Comparison of ENCODE assay signal across 23 cellular contexts in genomic region chr1:192763756-192764155, GRCh38. TPM values are rescaled to one million over a fixed set of nuclear protein-coding genes. Genes with fewer than 3 reads are reported as not detected.
A peak's percentile ranks its signal among the peaks of the same experiment; 100 is the strongest.
DNase-seq lines count a peak whose midpoint lies in the region; ATAC-seq, FAIRE-seq and TF ChIP-seq lines count a peak whose summit lies in the region.
"Had no signal": no experiment of that assay in that cellular context is flagged by ENCODE, and none has a peak within 500 bp of the region (broad histone marks: within the 10 kb centered on the region; RNA-seq: fewer than 3 reads in every experiment).

No MANE protein-coding gene starts in this region.

- H2BK5ac ChIP-seq in mesenchymal stem cell (ENCODE audit: low read depth, low read length, poor library complexity, severe bottlenecking): no peak overlapping the region

- no peak overlapping the region for H3K23ac ChIP-seq in mesenchymal stem cell (ENCODE audit: low read length in 2 of 2)

- no peak overlapping the region for H3K27ac Mint-ChIP-seq in osteocyte (ENCODE audit: unreplicated experiment)
- H3K27ac Mint-ChIP-seq: neural progenitor cell; T-helper 2 cell treated with Interferon-gamma antibody and Interleukin-4, amounts not matched to agents 5 μg/mL and 100 μg/mL, for 36 hours had no signal

- H3K4ac ChIP-seq in mesenchymal stem cell (ENCODE audit: low read depth in 1 of 2, low read length in 2 of 2): no peak overlapping the region

- no peaks in the 10 kb centered on the region for H3K27me3 ChIP-seq in AG04450 (ENCODE audit: control insufficient read depth, insufficient read depth, low read length)
- no peaks in the 10 kb centered on the region for H3K27me3 ChIP-seq in HCT116 (ENCODE audit: insufficient read depth, low read length)
- H3K27me3 ChIP-seq in mesenchymal stem cell (ENCODE audit: control insufficient read depth in 1 of 2, insufficient read depth in 1 of 2, low read length in 2 of 2): no peaks in the 10 kb centered on the region
- no peaks in the 10 kb centered on the region for H3K27me3 ChIP-seq in thyroid gland
- H3K27me3 ChIP-seq: gastroesophageal sphincter, neural progenitor cell, sigmoid colon had no signal

- H3K9me3 ChIP-seq in AG04450 (ENCODE audit: control insufficient read depth, insufficient read depth, low read length) (no peaks in the 10 kb centered on the region), HCT116 (ENCODE audit: control insufficient read depth in 1 of 2, insufficient read depth in 1 of 2, low read depth in 1 of 2, low read length in 2 of 2) (no peaks in the 10 kb centered on the region), mesenchymal stem cell (ENCODE audit: control insufficient read depth, low read length) (no peaks in the 10 kb centered on the region), thyroid gland (no peaks in the 10 kb centered on the region)
- H3K9me3 ChIP-seq: A549, Caco-2, gastroesophageal sphincter, sigmoid colon had no signal

- H3K4me3 ChIP-seq in AG04450 (ENCODE audit: low read depth, low read length): no peak overlapping the region
- H3K4me3 ChIP-seq in HCT116 (replicated peaks in 1 of 2; ENCODE audit: low read depth in 1 of 2, low read length in 2 of 2): no peak overlapping the region
- no peak overlapping the region for H3K4me3 ChIP-seq in cardiac fibroblast (replicated peaks in 1 of 2; ENCODE audit: low read depth in 2 of 2, low read length in 2 of 2)
- H3K4me3 ChIP-seq in mesenchymal stem cell (ENCODE audit: insufficient read depth in 1 of 2, low read depth in 1 of 2, low read length in 2 of 2): no peak overlapping the region
- H3K4me3 ChIP-seq in thyroid gland (replicated peaks in 1 of 3): no peak overlapping the region
- H3K4me3 ChIP-seq: A549, gastroesophageal sphincter, neural progenitor cell, sigmoid colon had no signal

- no peak overlapping the region for H3K18ac ChIP-seq in mesenchymal stem cell (ENCODE audit: low read depth in 1 of 2, low read length in 2 of 2)

- no peak overlapping the region for H2BK12ac ChIP-seq in mesenchymal stem cell (ENCODE audit: low read length in 2 of 2)

- H2AK5ac ChIP-seq in mesenchymal stem cell (ENCODE audit: low read length, severe bottlenecking): no peak overlapping the region

- H3K9ac ChIP-seq in HCT116 (ENCODE audit: low read length) (no peak overlapping the region), mesenchymal stem cell (ENCODE audit: low read length) (peak overlapping the region; percentile 32)
- H3K9ac ChIP-seq: neural progenitor cell had no signal

- intact Hi-C loops in HCT116 (cut with micrococcal nuclease) (no loop called here), thyroid gland (cut with DNase I) (no loop called here)

- H2BK120ac ChIP-seq in mesenchymal stem cell (ENCODE audit: low read depth, low read length): no peak overlapping the region

- FAIRE-seq in urothelium cell line (lab: Jason Lieb, UNC): no peak
- FAIRE-seq: A549, bronchial epithelial cell had no signal

- H3K4me1 ChIP-seq in HCT116 (ENCODE audit: control insufficient read depth in 1 of 2, insufficient read depth in 2 of 2, low read length in 2 of 2): peaks cover 0 to 24% of the 10 kb centered on the region in 2 experiments; a peak in 2 of 4 replicates
- no peaks in the 10 kb centered on the region for H3K4me1 ChIP-seq in mesenchymal stem cell (ENCODE audit: control insufficient read depth, insufficient read depth, low read depth, low read length)
- H3K4me1 ChIP-seq in thyroid gland: peaks cover 8 to 19% of the 10 kb centered on the region in 2 donors
- H3K4me1 ChIP-seq: Caco-2, neural progenitor cell had no signal

- H4K8ac ChIP-seq in mesenchymal stem cell (ENCODE audit: low read length): no peak overlapping the region

- no peak for TF ChIP-seq POLR2A in HCT116 (IDR thresholded peaks at IDR 0.05; ENCODE audit: borderline replicate concordance, extremely low read depth, insufficient read depth, insufficient read length)
- TF ChIP-seq POLR2A in thyroid gland (IDR thresholded peaks at IDR 0.05): no peak

- BruUV-seq in HCT116 (replicated peaks; lab: Mats Ljungman, UMichigan): no TSS peak

- CTCF ChIA-PET in AG04450 (lab: Charles Lee) (interaction anchor here (0.6 to 1.3 kb wide), 4 partner anchors 43 to 289 kb away, joined by 3 to 7 read pairs (median 3); no protein-coding TSS in a partner anchor), HCT116 (lab: Charles Lee) (no interaction called here)

- no peak overlapping the region for H2BK15ac ChIP-seq in mesenchymal stem cell (ENCODE audit: low read depth, poor library complexity, severe bottlenecking)

- H3K79me1 ChIP-seq in mesenchymal stem cell (replicated peaks; ENCODE audit: low read length, poor library complexity, severe bottlenecking): no peaks in the 10 kb centered on the region

- H3K27me3 Mint-ChIP-seq in osteocyte (ENCODE audit: unreplicated experiment): no peaks in the 10 kb centered on the region

- WGBS in mesenchymal stem cell: 0% methylated on average over 1 of the region's 1 CpG
- 58 to 81% methylated on average over 1 of the region's 1 CpG for WGBS in thyroid gland, 2 donors

- H3K79me2 ChIP-seq in HCT116 (ENCODE audit: insufficient read depth, low read length): no peaks in the 10 kb centered on the region

- RAD21 ChIA-PET in HCT116 (lab: Charles Lee; ENCODE audit: low non-redundant PET in 1 of 2, low total read pairs in 2 of 2, uncharacterized antibody in 2 of 2, unreplicated experiment in 2 of 2): no interaction called here

- no peak overlapping the region for H3K4me3 Mint-ChIP-seq in osteocyte (ENCODE audit: unreplicated experiment)
- H3K4me3 Mint-ChIP-seq: neural progenitor cell; T-helper 2 cell treated with Interferon-gamma antibody and Interleukin-4, amounts not matched to agents 5 μg/mL and 100 μg/mL, for 36 hours had no signal

- ATAC-seq in HCT116 (no peak), GM19455 (IDR thresholded peaks at IDR 0.05; ENCODE audit: unreplicated experiment) (no peak)
- ATAC-seq: A549, gastroesophageal sphincter had no signal

- peaks cover 9% of the 10 kb centered on the region for H3K4me1 Mint-ChIP-seq in osteocyte (ENCODE audit: unreplicated experiment)
- H3K4me1 Mint-ChIP-seq: neural progenitor cell had no signal

- no peaks in the 10 kb centered on the region for H3K9me2 ChIP-seq in HCT116 (ENCODE audit: insufficient read depth)

- POLR2A ChIA-PET in AG04450 (lab: Yijun Ruan, JAX) (interaction anchor here (0.8 to 1.3 kb wide), 3 partner anchors 45 to 63 kb away, joined by 3 to 6 read pairs (median 4); partner anchors contain the start of gene RGS2), HCT116 (lab: Charles Lee) (no interaction called here)

- no peak for TF ChIP-seq RAD21 in HCT116 (IDR thresholded peaks at IDR 0.05; ENCODE audit: low read depth)

- no peak overlapping the region for H2AFZ ChIP-seq in HCT116 (ENCODE audit: low read depth, low read length, poor library complexity, severe bottlenecking)
- H2AFZ ChIP-seq in mesenchymal stem cell (ENCODE audit: low read depth, low read length): no peak overlapping the region
- H2AFZ ChIP-seq: neural progenitor cell had no signal

- H3K27ac ChIP-seq in AG04450 (ENCODE audit: low read depth, low read length) (no peak overlapping the region), HCT116 (ENCODE audit: low read depth, low read length) (no peak overlapping the region), mesenchymal stem cell (ENCODE audit: low read length, poor library complexity, severe bottlenecking) (no peak overlapping the region), thyroid gland (no peak overlapping the region)
- H3K27ac ChIP-seq: A549, gastroesophageal sphincter, neural progenitor cell had no signal

- H4K20me1 ChIP-seq in HCT116 (ENCODE audit: insufficient read depth): no peaks in the 10 kb centered on the region

- TF ChIP-seq CTCF in AG04450 (IDR thresholded peaks at IDR 0.05; ENCODE audit: low read depth, low read length): no peak
- no peak for TF ChIP-seq CTCF in HCT116 (IDR thresholded peaks at IDR 0.05 in 2 of 3, conservative IDR thresholded peaks at IDR 0.05 in 1 of 3; ENCODE audit: borderline replicate concordance in 1 of 3, insufficient read depth in 1 of 3, low read depth in 2 of 3, low read length in 2 of 3)
- TF ChIP-seq CTCF in cardiac fibroblast (IDR thresholded peaks at IDR 0.05; ENCODE audit: low read depth, low read length): no peak
- TF ChIP-seq CTCF in osteocyte (IDR thresholded peaks at IDR 0.05): no peak
- no peak for TF ChIP-seq CTCF in thyroid gland (IDR thresholded peaks at IDR 0.05)

- H3K36me3 ChIP-seq in HCT116 (ENCODE audit: control insufficient read depth in 1 of 2, insufficient read depth in 2 of 2, low read length in 2 of 2) (no peaks in the 10 kb centered on the region), mesenchymal stem cell (ENCODE audit: control insufficient read depth in 1 of 2, insufficient read depth in 2 of 2, low read depth in 1 of 2, low read length in 2 of 2) (no peaks in the 10 kb centered on the region), thyroid gland (no peaks in the 10 kb centered on the region)
- H3K36me3 ChIP-seq: gastroesophageal sphincter, neural progenitor cell, sigmoid colon had no signal

- no peak overlapping the region for H3K14ac ChIP-seq in mesenchymal stem cell (ENCODE audit: low read length in 2 of 2)

- H3K36me3 Mint-ChIP-seq in osteocyte (ENCODE audit: unreplicated experiment): no peaks in the 10 kb centered on the region
- H3K36me3 Mint-ChIP-seq: neural progenitor cell had no signal

- no peak overlapping the region for H4K91ac ChIP-seq in mesenchymal stem cell (ENCODE audit: low read length)

- peak; percentile 73 for DNase-seq in AG04450 (ENCODE audit: low read depth, low spot score)
- DNase-seq in HCT116 (ENCODE audit: low read depth, low spot score): no peak
- DNase-seq in cardiac fibroblast (ENCODE audit: low read depth in 2 of 2): peak; percentile 49 to 59
- DNase-seq in mesenchymal stem cell: peak; percentile 84
- DNase-seq in osteocyte (ENCODE audit: extremely low spot score, unreplicated experiment): no peak
- DNase-seq in thyroid gland: no peak
- DNase-seq in urothelium cell line (ENCODE audit: low spot score): no peak
- DNase-seq: activated CD4-positive, alpha-beta T cell treated with anti-CD3 and anti-CD28 coated beads for 4 hours; activated naive CD4-positive, alpha-beta T cell treated with anti-CD3 and anti-CD28 coated beads, Interleukin-2, amount 50 U/mL, for 16 hours; Caco-2; effector CD4-positive, alpha-beta T cell; NCI-H1436; NCI-H2227 treated with DMSO at 0.1 percent for 48 hours; NK-92 treated with Interleukin-12 subunit alpha and Interleukin-12 subunit beta, amount 100 ng/mL, for 24 hours; SIG-M5; sigmoid colon; stimulated activated CD4-positive, alpha-beta T cell treated with anti-CD3 and anti-CD28 coated beads, Interleukin-4, amount 100 ng/mL, for 4 hours had no signal

- H3K4me2 ChIP-seq in HCT116 (ENCODE audit: low read length): peak overlapping the region; percentile 18; the same call in 1 of the 2 replicates
- no peak overlapping the region for H3K4me2 ChIP-seq in mesenchymal stem cell (ENCODE audit: low read length, poor library complexity, severe bottlenecking)
- H3K4me2 ChIP-seq: A549, neural progenitor cell had no signal

- H3K9me3 Mint-ChIP-seq in osteocyte (ENCODE audit: unreplicated experiment): peaks cover 3% of the 10 kb centered on the region
- H3K9me3 Mint-ChIP-seq: neural progenitor cell; T-helper 2 cell treated with Interferon-gamma antibody and Interleukin-4, amounts not matched to agents 5 μg/mL and 100 μg/mL, for 36 hours had no signal

RNA-seq across cellular contexts. Expression of gene RGS2, which starts 45.1 kb away (rescaled TPM):
- polyA plus RNA-seq in AG04450 (2011; rRNA removed): 60.5 and 80.3 TPM in 2 replicates
- polyA minus RNA-seq in AG04450 (2011; rRNA and poly(A)+ RNA removed): 38.7 and 54.7 TPM in 2 replicates
- total RNA-seq in HCT116 (2021; ENCODE audit: unreplicated experiment) (21.1 TPM), osteocyte (6.0 and 7.6 TPM in 2 replicates), thyroid gland (10 to 100 TPM in 3 of 4 donors, 1 to 10 TPM in 1; 9.1 to 39.0 (median 17.8) TPM)
- 16.4 and 19.6 TPM in 2 replicates for polyA plus RNA-seq in HCT116 (2012)
- 71.9 TPM for polyA plus RNA-seq in mesenchymal stem cell (2013, experiment 1 of 2)
- 72.5 TPM for polyA plus RNA-seq in mesenchymal stem cell (2013, experiment 2 of 2)

Comparison
In these comparisons a context has a peak if more than half of its experiments do, and no peak if none do; other contexts are left out.
1. DNase-seq: peak in AG04450 (single experiment), cardiac fibroblast (2 of 2) and mesenchymal stem cell (single experiment); none in HCT116 (single experiment), osteocyte (single experiment), thyroid gland (0 of 2) and urothelium cell line (single experiment).